24 cellular contexts compared by ENCODE assay signal in genomic region chr4:127580300-127580699, GRCh38.
"Had no signal": no experiment of that assay in that cellular context is flagged by ENCODE, and none has a peak within 500 bp of the region (broad histone marks: within the 10 kb centered on the region; RNA-seq: fewer than 3 reads in every experiment).

No MANE protein-coding gene starts in this region.

- H3K27me3 ChIP-seq: SJCRH30 had no signal

- H3K9me2 ChIP-seq: SK-N-SH had no signal

- H3K36me3 ChIP-seq: SJCRH30 had no signal

- H3K27ac ChIP-seq: PC-9, SJCRH30, VCaP had no signal

- H3K9me3 ChIP-seq: SJCRH30, SK-N-SH had no signal

- H3K4me2 ChIP-seq: PC-9, SK-N-SH had no signal

- H3K4me3 ChIP-seq: PC-9, SJCRH30 had no signal

- H2AFZ ChIP-seq: PC-9 had no signal

- DNase-seq: activated CD4-positive, alpha-beta memory T cell treated with anti-CD3 and anti-CD28 coated beads for 36 hours; activated CD4-positive, alpha-beta T cell treated with anti-CD3 and anti-CD28 coated beads, Interleukin-2, amount 10 ng/mL, durations not matched to agents 7 days and 5 days; activated CD4-positive, CD25-positive, alpha-beta regulatory T cell; activated CD8-positive, alpha-beta memory T cell treated with anti-CD3 and anti-CD28 coated beads for 24 hours; activated gamma-delta T cell; activated naive CD4-positive, alpha-beta T cell treated with anti-CD3 and anti-CD28 coated beads for 36 hours; activated T-cell treated with anti-CD3 and anti-CD28 coated beads, Interleukin-2, amount 50 U/mL, for 4 hours; amygdala; MM.1S; NCI-H1105; NCI-H1436; NCI-H1694 treated with DMSO at 0.1 percent for 48 hours; NCI-H2029 treated with DMSO at 0.1 percent for 48 hours; NCI-H345; NCI-H510A treated with DMSO at 0.1 percent for 48 hours; NCI-H69; NK-92 treated with Interleukin-12 subunit alpha and Interleukin-12 subunit beta, amount 100 ng/mL, for 24 hours; PC-9; SJCRH30; SK-N-SH; T-helper 17 cell; T-helper 9 cell had no signal

- ATAC-seq: activated T-cell treated with anti-CD3 and anti-CD28 coated beads, Interleukin-2, amount 50 U/mL, for 4 hours; activated T-helper 17 cell treated with anti-CD3 and anti-CD28 coated beads, Interleukin-2, amount 50 U/mL, for 72 hours; T-helper 17 cell had no signal
